In the genomic region with DNA sequence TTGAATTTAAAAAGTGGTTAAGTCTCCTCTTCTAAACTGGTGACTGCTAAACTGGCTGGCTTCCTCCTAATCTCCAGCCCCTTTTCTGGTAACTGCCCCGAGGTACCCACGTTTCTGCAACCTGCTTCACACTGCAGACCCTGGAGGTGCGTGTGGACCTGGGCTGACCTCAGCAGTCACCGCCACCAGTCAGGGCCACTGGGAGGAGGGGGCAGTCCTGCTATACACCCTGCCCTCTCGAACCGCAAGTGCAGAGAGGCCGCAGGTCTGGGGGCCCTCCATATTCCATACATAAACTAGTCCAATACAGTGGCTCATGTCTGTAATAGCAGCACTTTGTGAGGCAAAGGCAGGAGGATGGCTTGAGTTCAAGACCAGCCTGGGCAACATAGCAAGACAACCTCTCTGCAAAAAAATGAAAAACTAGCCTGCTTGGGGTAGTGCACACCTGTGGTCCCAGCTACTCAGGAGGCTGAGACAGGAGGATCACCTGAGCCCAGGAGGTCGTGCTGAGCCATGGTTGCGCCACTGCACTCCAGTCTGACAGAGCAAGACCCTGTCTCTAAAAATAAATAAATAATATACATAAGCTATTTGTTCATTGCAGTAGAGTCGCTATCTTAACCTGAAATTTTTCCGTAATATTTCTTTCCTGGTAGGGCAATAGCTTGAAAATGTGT, we compare ENCODE assay signal across 12 cellular contexts. TPM values are rescaled to one million over a fixed set of nuclear protein-coding genes. Genes with fewer than 3 reads are reported as not detected.
A peak's percentile ranks its signal among the peaks of the same experiment; 100 is the strongest.
DNase-seq lines count a peak whose midpoint lies in the region; TF ChIP-seq lines count a peak whose summit lies in the region.
"Had no signal": no experiment of that assay in that cellular context is flagged by ENCODE, and none has a peak within 500 bp of the region (broad histone marks: within the 10 kb centered on the region; RNA-seq: fewer than 3 reads in every experiment).

No MANE protein-coding gene starts in this region.

- no peak overlapping the region for H3K9ac ChIP-seq in mammary epithelial cell (ENCODE audit: insufficient read depth, low read length)
- no peak overlapping the region for H3K9ac ChIP-seq in neural progenitor cell

- peaks cover 3% of the 10 kb centered on the region for H4K20me1 ChIP-seq in mammary epithelial cell (ENCODE audit: insufficient read depth, low read length)
- peaks cover 94% of the 10 kb centered on the region for H4K20me1 ChIP-seq in neural progenitor cell (ENCODE audit: low read depth)

- H3K27me3 Mint-ChIP-seq in neural progenitor cell (ENCODE audit: insufficient read depth, low read depth), result peaks cover 9% of the 10 kb centered on the region

- H2AFZ ChIP-seq in mammary epithelial cell (ENCODE audit: low read depth, low read length) (no peak overlapping the region), neural progenitor cell (replicated peaks) (no peak overlapping the region)

- TF ChIP-seq CTCF in breast epithelium (IDR thresholded peaks at IDR 0.05) (no peak), mammary epithelial cell (conservative IDR thresholded peaks at IDR 0.05 in 1 of 2, IDR thresholded peaks at IDR 0.05 in 1 of 2; ENCODE audit: extremely low read depth in 1 of 2, insufficient read depth in 1 of 2, low read depth in 1 of 2, low read length in 2 of 2) (no peak), esophagus muscularis mucosa (IDR thresholded peaks at IDR 0.05) (no peak), neural progenitor cell (IDR thresholded peaks at IDR 0.05) (no peak), uterus (IDR thresholded peaks at IDR 0.05) (no peak), BE2C (IDR thresholded peaks at IDR 0.05; ENCODE audit: low read depth, low read length) (no peak)

- peaks cover 39% of the 10 kb centered on the region for H3F3A ChIP-seq in neural progenitor cell (ENCODE audit: low read depth)

- H3K4me1 Mint-ChIP-seq in neural progenitor cell, result peaks cover 54% of the 10 kb centered on the region

- H3K27me3 ChIP-seq in breast epithelium (no peaks in the 10 kb centered on the region), mammary epithelial cell (ENCODE audit: insufficient read depth, low read length) (no peaks in the 10 kb centered on the region), esophagus muscularis mucosa (no peaks in the 10 kb centered on the region), neural progenitor cell (peaks cover 83% of the 10 kb centered on the region), uterus (no peaks in the 10 kb centered on the region), BE2C (no peaks in the 10 kb centered on the region)
- H3K27me3 ChIP-seq: SJSA1 had no signal

- dilution Hi-C loops in mammary epithelial cell (cut with HindIII; ENCODE audit: low sequenced_read_pairs), result no loop called here

- H3K79me2 ChIP-seq in mammary epithelial cell (ENCODE audit: insufficient read depth, low read length), result peaks cover 97% of the 10 kb centered on the region
- H3K79me2 ChIP-seq in neural progenitor cell (ENCODE audit: low read depth), result no peaks in the 10 kb centered on the region

- no TSS peak for BruUV-seq in mammary epithelial cell (replicated peaks; lab: Mats Ljungman, UMichigan)

- no peak overlapping the region for H3K4me3 Mint-ChIP-seq in neural progenitor cell

- TF ChIP-seq EP300 in esophagus muscularis mucosa (IDR thresholded peaks at IDR 0.05), result no peak

- peaks cover 20% of the 10 kb centered on the region for H3K36me3 Mint-ChIP-seq in neural progenitor cell

- intact Hi-C loops in breast epithelium (cut with DNase I; ENCODE audit: low total_unique reads) (no loop called here), mammary epithelial cell (cut with micrococcal nuclease) (no loop called here), esophagus muscularis mucosa (cut with DNase I) (no loop called here), uterus (cut with DNase I; ENCODE audit: low total_unique reads) (no loop called here)

- H3K27ac Mint-ChIP-seq in neural progenitor cell, result no peak overlapping the region

- DNase-seq in breast epithelium (ENCODE audit: low spot score in 2 of 2) (peak in 1 of 2 donors; percentile 44), mammary epithelial cell (no peak), esophagus muscularis mucosa (ENCODE audit: extremely low spot score) (no peak), neural progenitor cell (ENCODE audit: low spot score) (no peak), uterus (no peak), NCI-H446 (lab: John Stamatoyannopoulos, UW) (no peak), NOMO-1 (lab: John Stamatoyannopoulos, UW; ENCODE audit: unreplicated experiment in 2 of 2) (no peak), BE2C (no peak)
- DNase-seq: activated CD4-positive, alpha-beta T cell treated with anti-CD3 and anti-CD28 coated beads, Interleukin-2, amount 50 U/mL, for 4 hours; GOT3; stimulated activated CD4-positive, alpha-beta T cell treated with anti-CD3 and anti-CD28 coated beads, Interleukin-12 subunit alpha, Interleukin-12 subunit beta, amount 100 ng/mL, for 4 hours had no signal

- peak overlapping the region; percentile 93 to 95 for H3K27ac ChIP-seq in breast epithelium
- no peak overlapping the region for H3K27ac ChIP-seq in mammary epithelial cell (ENCODE audit: insufficient read depth, low read depth, low read length)
- peak overlapping the region; percentile 80 to 83 (median 80) for H3K27ac ChIP-seq in esophagus muscularis mucosa (replicated peaks in 1 of 4)
- H3K27ac ChIP-seq in neural progenitor cell, result no peak overlapping the region
- H3K27ac ChIP-seq in uterus, result peak overlapping the region; percentile 76 to 84

- H3K4me2 ChIP-seq in mammary epithelial cell (ENCODE audit: insufficient read depth, low read depth, low read length), result no peak overlapping the region
- peak overlapping the region; percentile 76 for H3K4me2 ChIP-seq in neural progenitor cell

- H3K36me3 ChIP-seq in breast epithelium, result no peaks in the 10 kb centered on the region
- peaks cover 32% of the 10 kb centered on the region for H3K36me3 ChIP-seq in mammary epithelial cell (ENCODE audit: insufficient read depth, low read length)
- peaks cover 29 to 53% (median 48%) of the 10 kb centered on the region in 4 donors for H3K36me3 ChIP-seq in esophagus muscularis mucosa
- H3K36me3 ChIP-seq in neural progenitor cell, result no peaks in the 10 kb centered on the region
- H3K36me3 ChIP-seq in uterus, result no peaks in the 10 kb centered on the region
- peaks cover 27% of the 10 kb centered on the region for H3K36me3 ChIP-seq in BE2C

- peak overlapping the region in 1 of 3 donors; percentile 33 for H3K4me3 ChIP-seq in breast epithelium
- H3K4me3 ChIP-seq in mammary epithelial cell (replicated peaks in 1 of 3; ENCODE audit: insufficient read depth in 1 of 3, low read depth in 2 of 3, low read length in 3 of 3), result no peak overlapping the region
- peak overlapping the region in 1 of 4 donors; percentile 35 for H3K4me3 ChIP-seq in esophagus muscularis mucosa
- no peak overlapping the region for H3K4me3 ChIP-seq in neural progenitor cell
- H3K4me3 ChIP-seq in uterus, result no peak overlapping the region
- H3K4me3 ChIP-seq in BE2C (ENCODE audit: low read depth, low read length), result no peak overlapping the region
- H3K4me3 ChIP-seq: SJSA1 had no signal

- 93% methylated on average over 9 of the region's 11 CpGs for WGBS in mammary epithelial cell (ENCODE audit: low coverage, missing lambda C conversion rate)
- WGBS in esophagus muscularis mucosa, result 83% methylated on average over 9 of the region's 11 CpGs

- H3K4me1 ChIP-seq in breast epithelium (peaks cover 8 to 21% of the 10 kb centered on the region in 2 donors), mammary epithelial cell (ENCODE audit: insufficient read depth, low read length) (peaks cover 40% of the 10 kb centered on the region), esophagus muscularis mucosa (peaks cover 74 to 89% (median 80%) of the 10 kb centered on the region in 4 donors), neural progenitor cell (peaks cover 30% of the 10 kb centered on the region), uterus (peaks cover 0 to 6% of the 10 kb centered on the region in 2 donors), BE2C (peaks cover 35% of the 10 kb centered on the region)

- no peaks in the 10 kb centered on the region for H3K9me3 ChIP-seq in breast epithelium
- no peaks in the 10 kb centered on the region for H3K9me3 ChIP-seq in mammary epithelial cell (replicated peaks; ENCODE audit: insufficient read depth, low read length)
- no peaks in the 10 kb centered on the region for H3K9me3 ChIP-seq in esophagus muscularis mucosa
- no peaks in the 10 kb centered on the region for H3K9me3 ChIP-seq in neural progenitor cell (ENCODE audit: low read depth)
- H3K9me3 ChIP-seq in uterus, result no peaks in the 10 kb centered on the region
- H3K9me3 ChIP-seq in BE2C, result no peaks in the 10 kb centered on the region
- H3K9me3 ChIP-seq: SJSA1 had no signal

- in situ Hi-C loops in mammary epithelial cell (cut with MboI; ENCODE audit: low sequenced_read_pairs in 2 of 2), result loop anchor here in 1 of 2 donors (5.0 kb wide), 1 partner anchor 82 kb away; no protein-coding TSS in a partner anchor

- H3K9me3 Mint-ChIP-seq in neural progenitor cell, result no peaks in the 10 kb centered on the region

- TF ChIP-seq POLR2A in breast epithelium (IDR thresholded peaks at IDR 0.05) (no peak), esophagus muscularis mucosa (IDR thresholded peaks at IDR 0.05; ENCODE audit: low read depth) (no peak), uterus (IDR thresholded peaks at IDR 0.05) (no peak)

- CTCF ChIA-PET in mammary epithelial cell (lab: Charles Lee; ENCODE audit: low non-redundant PET), result no interaction called here

RNA-seq across cellular contexts. Expression of a gene that starts 25.6 kb away (rescaled TPM):
- 10 to 100 TPM; 15.4 to 37.8 (median 34.4) TPM for total RNA-seq in breast epithelium
- total RNA-seq in mammary epithelial cell, result 10 to 100 TPM; 30.8 to 60.7 TPM
- polyA plus RNA-seq in mammary epithelial cell, result 56.7 TPM
- 35.7 TPM for polyA minus RNA-seq in mammary epithelial cell
- 10 to 100 TPM; 21.2 to 52.4 (median 38.1) TPM for total RNA-seq in esophagus muscularis mucosa
- 19.4 and 23.9 TPM in 2 replicates for total RNA-seq in neural progenitor cell (ENCODE audit: low replicate concordance)
- total RNA-seq in uterus, result 10 to 100 TPM in 3 of 4 donors, 1 to 10 TPM in 1; 3.3 to 21.6 (median 20.2) TPM
- polyA plus RNA-seq in BE2C (2012; ENCODE audit: insufficient read depth, insufficient read length, low read depth), result 34.9 TPM

RNA-seq across cellular contexts. Expression of a gene that starts 35.0 kb away (rescaled TPM):
- total RNA-seq in breast epithelium (10 to 100 TPM; 17.8 to 83.3 (median 49.5) TPM), mammary epithelial cell (10 to 100 TPM; 52.1 to 59.7 TPM), esophagus muscularis mucosa (10 to 100 TPM; 13.3 to 38.3 (median 23.7) TPM), neural progenitor cell (ENCODE audit: low replicate concordance) (19.3 and 25.6 TPM in 2 replicates), uterus (10 to 100 TPM in 3 of 4 donors, 1 to 10 TPM in 1; 2.9 to 31.3 (median 25.8) TPM)
- 22.5 TPM for polyA plus RNA-seq in mammary epithelial cell
- 105 TPM for polyA minus RNA-seq in mammary epithelial cell
- polyA plus RNA-seq in BE2C (2012; ENCODE audit: insufficient read depth, insufficient read length, low read depth), result 0.85 TPM

Comparison
In these comparisons a context has a peak if more than half of its experiments do, and no peak if none do; other contexts are left out.
1. H3K27ac ChIP-seq: peak in breast epithelium (2 of 2), esophagus muscularis mucosa (4 of 4) and uterus (2 of 2); none in mammary epithelial cell (single experiment) and neural progenitor cell (single experiment).